16 cellular contexts compared by ENCODE assay signal in genomic region chr1:216499581-216500272, GRCh38.
"Had no signal": no experiment of that assay in that cellular context is flagged by ENCODE, and none has a peak within 500 bp of the region (broad histone marks: within the 10 kb centered on the region; RNA-seq: fewer than 3 reads in every experiment).

No MANE protein-coding gene starts in this region.

- H3K27ac Mint-ChIP-seq: activated naive CD8-positive, alpha-beta T cell; natural killer cell treated with Interleukin-12 subunit alpha and Interleukin-12 subunit beta and Interleukin-15 and Interleukin-18, amount 100 ng/mL, for 72 hours; type B pancreatic cell had no signal

- H3K36me3 ChIP-seq: cardiac muscle cell, gastroesophageal sphincter, heart left ventricle, lower lobe of right lung, stomach had no signal

- DNase-seq: activated CD4-positive, alpha-beta T cell treated with anti-CD3 and anti-CD28 coated beads, Interleukin-2, amount 50 U/mL, for 48 hours; activated T-cell treated with anti-CD3 and anti-CD28 coated beads for 4 hours; amniotic stem cell; dorsolateral prefrontal cortex; heart left ventricle; kidney glomerular epithelial cell; lower lobe of right lung; nucleus accumbens; posterior cingulate gyrus; stomach; SW 1271 had no signal

- H3K27ac ChIP-seq: cardiac muscle cell, dorsolateral prefrontal cortex, gastroesophageal sphincter, heart left ventricle, lower lobe of right lung had no signal

- H3K27me3 Mint-ChIP-seq: activated naive CD8-positive, alpha-beta T cell; natural killer cell treated with Interleukin-12 subunit alpha and Interleukin-12 subunit beta and Interleukin-15 and Interleukin-18, amount 100 ng/mL, for 72 hours; type B pancreatic cell had no signal

- H3K9me3 Mint-ChIP-seq: type B pancreatic cell had no signal

- H3K9me3 ChIP-seq: gastroesophageal sphincter, lower lobe of right lung, stomach had no signal

- H3K4me3 ChIP-seq: cardiac muscle cell, dorsolateral prefrontal cortex, gastroesophageal sphincter, heart left ventricle, lower lobe of right lung, stomach had no signal

- ATAC-seq: gastroesophageal sphincter; heart left ventricle; lower lobe of right lung; natural killer cell treated with Interleukin-12 subunit alpha and Interleukin-12 subunit beta and Interleukin-15 and Interleukin-18, amount 100 ng/mL, for 72 hours had no signal

- H3K36me3 Mint-ChIP-seq: activated naive CD8-positive, alpha-beta T cell; natural killer cell treated with Interleukin-12 subunit alpha and Interleukin-12 subunit beta and Interleukin-15 and Interleukin-18, amount 100 ng/mL, for 72 hours; type B pancreatic cell had no signal

- H3K27me3 ChIP-seq: cardiac muscle cell, dorsolateral prefrontal cortex, gastroesophageal sphincter, heart left ventricle, stomach had no signal

- H3K4me3 Mint-ChIP-seq: activated naive CD8-positive, alpha-beta T cell; natural killer cell treated with Interleukin-12 subunit alpha and Interleukin-12 subunit beta and Interleukin-15 and Interleukin-18, amount 100 ng/mL, for 72 hours; type B pancreatic cell had no signal

- H3K4me1 ChIP-seq: gastroesophageal sphincter, lower lobe of right lung, stomach had no signal
